Comparison of ENCODE assay signal across 18 cellular contexts in genomic region chr16:84684592-84684965, GRCh38. TPM values are rescaled to one million over a fixed set of nuclear protein-coding genes. Genes with fewer than 3 reads are reported as not detected.
DNase-seq lines count a peak whose midpoint lies in the region; ATAC-seq, FAIRE-seq and TF ChIP-seq lines count a peak whose summit lies in the region.
"Had no signal": no experiment of that assay in that cellular context is flagged by ENCODE, and none has a peak within 500 bp of the region (broad histone marks: within the 10 kb centered on the region; RNA-seq: fewer than 3 reads in every experiment).

No MANE protein-coding gene starts in this region.

- DNase-seq in H9 (no peak), IMR-90 (no peak), H1 (ENCODE audit: low read depth in 1 of 2, low spot score in 2 of 2) (no peak), neural progenitor cell (ENCODE audit: low spot score) (no peak), Right ventricle myocardium superior (no peak), GM19239 (ENCODE audit: insufficient read length, low spot score) (no peak), SK-N-SH (no peak)
- DNase-seq: C1 segment of cervical spinal cord; Calu3; CD4-positive, alpha-beta memory T cell; COR-L47; DMS53; DMS79 treated with DMSO at 0.1 percent for 48 hours; GF-D8; HFFc6 had no signal

- in situ Hi-C loops in IMR-90 (cut with MboI; ENCODE audit: low sequenced_read_pairs), result no loop called here

- H4K20me1 ChIP-seq in H9 (ENCODE audit: control insufficient read depth, insufficient read depth, insufficient read length) (peaks cover 2% of the 10 kb centered on the region), IMR-90 (ENCODE audit: insufficient read depth, low read length) (no peaks in the 10 kb centered on the region), H1 (replicated peaks in 1 of 2; ENCODE audit: control insufficient read depth in 1 of 2, insufficient read depth in 2 of 2, low read length in 2 of 2) (no peaks in the 10 kb centered on the region), neural progenitor cell (ENCODE audit: low read depth) (peaks cover 6% of the 10 kb centered on the region), SK-N-SH (ENCODE audit: insufficient read depth) (no peaks in the 10 kb centered on the region)

- H3K23me2 ChIP-seq in H9 (ENCODE audit: insufficient read length, low read depth, low read length, poor library complexity, severe bottlenecking) (no peaks in the 10 kb centered on the region), H1 (ENCODE audit: low read depth, low read length) (no peaks in the 10 kb centered on the region)

- no peak overlapping the region for H3K9ac ChIP-seq in H9 (ENCODE audit: extremely low read depth, insufficient read length, low read length)
- H3K9ac ChIP-seq in IMR-90 (ENCODE audit: low read depth, low read length), result no peak overlapping the region
- H3K9ac ChIP-seq in H1 (replicated peaks in 1 of 4; ENCODE audit: extremely low read depth in 1 of 4, low read depth in 3 of 4, low read length in 3 of 4), result no peak overlapping the region
- no peak overlapping the region for H3K9ac ChIP-seq in neural progenitor cell
- H3K9ac ChIP-seq in SK-N-SH, result no peak overlapping the region

- H3K14ac ChIP-seq in H9 (ENCODE audit: insufficient read depth, low read length), result no peak overlapping the region
- H3K14ac ChIP-seq in IMR-90 (replicated peaks; ENCODE audit: low read depth, low read length), result no peak overlapping the region
- no peak overlapping the region for H3K14ac ChIP-seq in H1 (ENCODE audit: insufficient read length)

- H3K27me3 ChIP-seq in H9 (ENCODE audit: insufficient read depth, low read length) (no peaks in the 10 kb centered on the region), IMR-90 (ENCODE audit: control insufficient read depth, insufficient read depth, low read length) (no peaks in the 10 kb centered on the region; the same call in 1 of the 2 replicates), H1 (replicated peaks in 1 of 4; ENCODE audit: control insufficient read depth in 3 of 4, extremely low read depth in 1 of 4, insufficient read depth in 3 of 4, low read length in 3 of 4) (no peaks in the 10 kb centered on the region; a peak in 1 of 7 replicates), neural progenitor cell (peaks cover 76% of the 10 kb centered on the region), SK-N-SH (ENCODE audit: insufficient read depth) (no peaks in the 10 kb centered on the region)

- H4K8ac ChIP-seq in H9 (replicated peaks; ENCODE audit: insufficient read length, low read depth, low read length) (no peak overlapping the region), IMR-90 (ENCODE audit: low read depth in 2 of 2, low read length in 2 of 2) (no peak overlapping the region), H1 (ENCODE audit: extremely low read depth, insufficient read depth, low read length) (no peak overlapping the region)

- H3K4me2 ChIP-seq in H9 (ENCODE audit: insufficient read depth, insufficient read length, low read length) (peak overlapping the region; percentile 23), IMR-90 (ENCODE audit: low read depth, low read length) (no peak overlapping the region), H1 (ENCODE audit: insufficient read depth in 1 of 2, low read depth in 2 of 2, low read length in 2 of 2) (peak overlapping the region; percentile 5 to 44; a peak in 3 of 4 replicates), neural progenitor cell (peak overlapping the region; percentile 61), SK-N-SH (no peak overlapping the region)

- TF ChIP-seq RAD21 in IMR-90 (IDR thresholded peaks at IDR 0.05; ENCODE audit: low read length) (no peak), H1 (IDR thresholded peaks at IDR 0.05 in 1 of 2, conservative IDR thresholded peaks at IDR 0.05 in 1 of 2; ENCODE audit: low read depth in 2 of 2, low read length in 2 of 2) (no peak), SK-N-SH (IDR thresholded peaks at IDR 0.05; ENCODE audit: low read length) (no peak)

- H2AFZ ChIP-seq in H9 (ENCODE audit: low read length) (no peak overlapping the region), IMR-90 (replicated peaks; ENCODE audit: low read length, poor library complexity) (no peak overlapping the region), H1 (ENCODE audit: low read length) (no peak overlapping the region), neural progenitor cell (replicated peaks) (no peak overlapping the region), SK-N-SH (ENCODE audit: low read depth) (no peak overlapping the region)

- no peaks in the 10 kb centered on the region for H3K79me1 ChIP-seq in H9 (ENCODE audit: insufficient read depth, low read depth, low read length, poor library complexity, severe bottlenecking)
- H3K79me1 ChIP-seq in IMR-90 (ENCODE audit: low read depth in 1 of 2, low read length in 2 of 2), result 0 out of 4 replicates have a peak, but pooled peaks cover 0 to 3% of the 10 kb centered on the region in 2 experiments
- H3K79me1 ChIP-seq in H1 (ENCODE audit: low read depth, low read length), result no peaks in the 10 kb centered on the region

- ATAC-seq in IMR-90 (ENCODE audit: low read depth), result no peak
- ATAC-seq in Right ventricle myocardium superior (ENCODE audit: poor library complexity), result no peak

- no peak overlapping the region for H2BK12ac ChIP-seq in H9 (ENCODE audit: insufficient read length, low read depth, low read length)
- H2BK12ac ChIP-seq in H1 (ENCODE audit: low read depth, low read length), result peak overlapping the region; percentile 61; the same call in 1 of the 2 replicates

- no peak overlapping the region for H3K27ac ChIP-seq in H9 (ENCODE audit: insufficient read length, low read depth, low read length)
- H3K27ac ChIP-seq in IMR-90 (ENCODE audit: insufficient read depth, low read length), result no peak overlapping the region
- H3K27ac ChIP-seq in H1 (ENCODE audit: low read depth, low read length), result no peak overlapping the region
- H3K27ac ChIP-seq in neural progenitor cell, result no peak overlapping the region
- no peak overlapping the region for H3K27ac ChIP-seq in SK-N-SH (ENCODE audit: low read depth in 2 of 2, low read length in 1 of 2)

- H3K27me3 Mint-ChIP-seq in H9 (ENCODE audit: low read depth), result peaks cover 27% of the 10 kb centered on the region
- peaks cover 2% of the 10 kb centered on the region for H3K27me3 Mint-ChIP-seq in neural progenitor cell (ENCODE audit: insufficient read depth, low read depth)

- TF ChIP-seq POLR2A in IMR-90 (IDR thresholded peaks at IDR 0.05; ENCODE audit: low read depth, low read length), result no peak
- TF ChIP-seq POLR2A in H1 (IDR thresholded peaks at IDR 0.05; ENCODE audit: control extremely low read depth in 1 of 2, low read depth in 2 of 2, low read length in 2 of 2), result no peak

- intact Hi-C loops in IMR-90 (cut with micrococcal nuclease) (no loop called here), Right ventricle myocardium superior (cut with DNase I) (no loop called here)

- POLR2A ChIA-PET in IMR-90 (lab: Charles Lee; ENCODE audit: unreplicated experiment), result no interaction called here
- POLR2A ChIA-PET in H1 (lab: Charles Lee; ENCODE audit: partially characterized antibody), result interaction anchor here (1.6 kb wide), 1 partner anchor 16 kb away, joined by 4 read pairs; no protein-coding TSS in a partner anchor
- POLR2A ChIA-PET in SK-N-SH (lab: Yijun Ruan, JAX), result no interaction called here

- H2BK15ac ChIP-seq in H9 (ENCODE audit: low read depth, low read length), result no peak overlapping the region
- 0 out of 3 replicates have a peak overlapping the region, but pooled peaks have one; percentile 1 for H2BK15ac ChIP-seq in IMR-90 (ENCODE audit: low read depth, low read length)
- 0 out of 2 replicates have a peak overlapping the region, but pooled peaks have one; percentile 2 for H2BK15ac ChIP-seq in H1 (ENCODE audit: low read length)

- H3K56ac ChIP-seq in H9 (ENCODE audit: insufficient read length, low read depth, low read length) (no peak overlapping the region), IMR-90 (ENCODE audit: extremely low read depth, insufficient read depth, low read length) (no peak overlapping the region), H1 (replicated peaks; ENCODE audit: insufficient read length, low read depth, low read length) (no peak overlapping the region)

- dilution Hi-C loops in IMR-90 (cut with HindIII; ENCODE audit: low sequenced_read_pairs, unreplicated experiment), result no loop called here

- H3K36me3 ChIP-seq in IMR-90 (ENCODE audit: control insufficient read depth, insufficient read depth, low read length) (no peaks in the 10 kb centered on the region), H1 (ENCODE audit: control insufficient read depth in 2 of 4, insufficient read depth in 4 of 4, low read length in 3 of 4) (no peaks in the 10 kb centered on the region), neural progenitor cell (no peaks in the 10 kb centered on the region), SK-N-SH (replicated peaks in 1 of 2; ENCODE audit: control insufficient read depth in 1 of 2, insufficient read depth in 2 of 2, low read length in 1 of 2) (no peaks in the 10 kb centered on the region)
- H3K36me3 ChIP-seq: HAP-1 had no signal

- H3K36me3 Mint-ChIP-seq in H9 (ENCODE audit: insufficient read depth in 1 of 3, low read depth in 3 of 3) (peaks cover 0 to 5% (median 0%) of the 10 kb centered on the region in 3 experiments; a peak in 2 of 7 replicates), neural progenitor cell (no peaks in the 10 kb centered on the region)
- H3K36me3 Mint-ChIP-seq: CD4-positive, alpha-beta memory T cell had no signal

- H3K4ac ChIP-seq in H9 (ENCODE audit: low read depth, low read length) (no peak overlapping the region), IMR-90 (ENCODE audit: low read depth, low read length) (no peak overlapping the region), H1 (replicated peaks; ENCODE audit: insufficient read length, low read depth, low read length) (peak overlapping the region; percentile 12)

- H2BK5ac ChIP-seq in H9 (ENCODE audit: insufficient read length, low read length) (no peak overlapping the region), IMR-90 (ENCODE audit: low read depth, low read length, poor library complexity, severe bottlenecking) (no peak overlapping the region), H1 (ENCODE audit: low read depth, low read length) (peak overlapping the region; percentile 41; the same call in 1 of the 2 replicates)

- no peaks in the 10 kb centered on the region for H3K9me3 ChIP-seq in H9 (ENCODE audit: control insufficient read depth, low read depth, low read length)
- H3K9me3 ChIP-seq in IMR-90 (ENCODE audit: control insufficient read depth, insufficient read depth, low read length), result peaks cover 3% of the 10 kb centered on the region; the same call in 1 of the 2 replicates
- H3K9me3 ChIP-seq in H1 (ENCODE audit: insufficient read depth in 2 of 2, low read depth in 1 of 2, low read length in 1 of 2), result no peaks in the 10 kb centered on the region
- no peaks in the 10 kb centered on the region for H3K9me3 ChIP-seq in neural progenitor cell (ENCODE audit: low read depth)
- H3K9me3 ChIP-seq in SK-N-SH, result no peaks in the 10 kb centered on the region
- H3K9me3 ChIP-seq: HAP-1 had no signal

- no peak overlapping the region for H3T11ph ChIP-seq in H9 (ENCODE audit: low read length)

- H3K23ac ChIP-seq in H9 (ENCODE audit: insufficient read length, low read depth, low read length), result no peak overlapping the region
- no peak overlapping the region for H3K23ac ChIP-seq in IMR-90 (ENCODE audit: low read depth, low read length)
- H3K23ac ChIP-seq in H1 (ENCODE audit: insufficient read length), result no peak overlapping the region

- CTCF ChIA-PET in IMR-90 (lab: Yijun Ruan, JAX), result interaction anchor here (1.5 kb wide), 1 partner anchor 12 kb away, joined by 4 read pairs; no protein-coding TSS in a partner anchor
- CTCF ChIA-PET in H1 (lab: Charles Lee; ENCODE audit: partially characterized antibody), result interaction anchor here (1.1 to 1.9 kb wide), 3 partner anchors 10 to 54 kb away, joined by 3 to 10 read pairs (median 9); no protein-coding TSS in a partner anchor
- CTCF ChIA-PET in SK-N-SH (lab: Yijun Ruan, JAX), result interaction anchor here (1.0 to 5.4 kb wide), 4 partner anchors 12 to 174 kb away, joined by 3 to 35 read pairs (median 13); no protein-coding TSS in a partner anchor

- H3K18ac ChIP-seq in H9 (ENCODE audit: insufficient read length, low read depth, low read length) (no peak overlapping the region), IMR-90 (ENCODE audit: low read depth, low read length) (no peak overlapping the region), H1 (ENCODE audit: extremely low read depth, low read length) (peak overlapping the region; percentile 52; the same call in 1 of the 2 replicates)

- H2BK120ac ChIP-seq in H9 (ENCODE audit: low read depth, low read length, poor library complexity, severe bottlenecking) (no peak overlapping the region), IMR-90 (ENCODE audit: low read depth, low read length) (peak overlapping the region; percentile 5; the same call in 1 of the 2 replicates), H1 (replicated peaks; ENCODE audit: low read depth, low read length) (peak overlapping the region; percentile 41)

- H3K4me1 Mint-ChIP-seq in H9 (peaks cover 20 to 27% of the 10 kb centered on the region in 2 experiments), neural progenitor cell (peaks cover 31% of the 10 kb centered on the region)

- H3K27ac Mint-ChIP-seq in H9 (peak overlapping the region in 2 of 3 experiments; percentile 12 to 72; a peak in 3 of 7 replicates), neural progenitor cell (no peak overlapping the region)
- H3K27ac Mint-ChIP-seq: CD4-positive, alpha-beta memory T cell; HFFc6 had no signal

- H2AK5ac ChIP-seq in H9 (ENCODE audit: insufficient read length, low read length) (no peak overlapping the region), IMR-90 (ENCODE audit: low read depth, low read length) (no peak overlapping the region), H1 (ENCODE audit: low read depth, low read length) (no peak overlapping the region)

- H4K91ac ChIP-seq in H9 (ENCODE audit: insufficient read length, low read depth, low read length), result no peak overlapping the region
- no peak overlapping the region for H4K91ac ChIP-seq in IMR-90 (ENCODE audit: insufficient read depth, low read depth, low read length)
- H4K91ac ChIP-seq in H1 (replicated peaks; ENCODE audit: insufficient read length, low read length), result no peak overlapping the region

- peak overlapping the region in 1 of 2 experiments; percentile 3; a peak in 2 of 5 replicates for H3K4me3 Mint-ChIP-seq in H9
- no peak overlapping the region for H3K4me3 Mint-ChIP-seq in neural progenitor cell
- H3K4me3 Mint-ChIP-seq: CD4-positive, alpha-beta memory T cell; HFFc6 had no signal

- FAIRE-seq in H1 (lab: Jason Lieb, UNC) (no peak), GM19239 (lab: Jason Lieb, UNC) (no peak)
- FAIRE-seq: GM12891, GM18507 had no signal

- H2BK20ac ChIP-seq in H9 (ENCODE audit: low read depth, low read length, poor library complexity, severe bottlenecking) (no peak overlapping the region), IMR-90 (ENCODE audit: low read depth, low read length) (peak overlapping the region; percentile 30; the same call in 1 of the 2 replicates), H1 (ENCODE audit: low read length) (peak overlapping the region; percentile 87)

- no peaks in the 10 kb centered on the region for H3F3A ChIP-seq in neural progenitor cell (ENCODE audit: low read depth)
- peaks cover 7% of the 10 kb centered on the region for H3F3A ChIP-seq in SK-N-SH (replicated peaks; ENCODE audit: insufficient read depth)

- no peak overlapping the region for H3K4me3 ChIP-seq in IMR-90 (ENCODE audit: insufficient read depth, low read depth, low read length)
- peak overlapping the region in 1 of 4 experiments; percentile 4; a peak in 1 of 8 replicates for H3K4me3 ChIP-seq in H1 (ENCODE audit: extremely low read depth in 1 of 4, insufficient read depth in 2 of 4, low read depth in 3 of 4, low read length in 4 of 4)
- no peak overlapping the region for H3K4me3 ChIP-seq in neural progenitor cell
- H3K4me3 ChIP-seq in SK-N-SH (ENCODE audit: low read depth in 2 of 2, low read length in 1 of 2), result no peak overlapping the region
- H3K4me3 ChIP-seq: HAP-1 had no signal

- H3K9me2 ChIP-seq in SK-N-SH, result no peaks in the 10 kb centered on the region

- H4K5ac ChIP-seq in H9 (ENCODE audit: insufficient read length, low read depth, low read length), result no peak overlapping the region
- H4K5ac ChIP-seq in IMR-90 (ENCODE audit: low read depth, low read length), result no peak overlapping the region
- no peak overlapping the region for H4K5ac ChIP-seq in H1 (ENCODE audit: insufficient read length, low read depth, low read length)

- H3K79me2 ChIP-seq in H9 (ENCODE audit: insufficient read depth, low read length), result no peaks in the 10 kb centered on the region
- no peaks in the 10 kb centered on the region for H3K79me2 ChIP-seq in H1 (ENCODE audit: control insufficient read depth in 1 of 2, insufficient read depth in 2 of 2, low read length in 2 of 2)
- no peaks in the 10 kb centered on the region for H3K79me2 ChIP-seq in neural progenitor cell (ENCODE audit: low read depth)
- no peaks in the 10 kb centered on the region for H3K79me2 ChIP-seq in SK-N-SH (ENCODE audit: insufficient read depth)

- peaks cover 8% of the 10 kb centered on the region for H3K9me1 ChIP-seq in IMR-90 (ENCODE audit: insufficient read depth, low read length)

- no peak overlapping the region for H2AK9ac ChIP-seq in IMR-90 (replicated peaks; ENCODE audit: low read depth, low read length, poor library complexity)

- TF ChIP-seq EP300 in H1 (IDR thresholded peaks at IDR 0.05; ENCODE audit: borderline replicate concordance in 1 of 2, low read depth in 2 of 2, low read length in 2 of 2) (no peak), SK-N-SH (IDR thresholded peaks at IDR 0.05; ENCODE audit: borderline replicate concordance in 1 of 2, low read depth in 1 of 2, low read length in 1 of 2) (no peak)

- H3K9me3 Mint-ChIP-seq in H9 (peaks cover 8 to 9% of the 10 kb centered on the region in 2 experiments; a peak in 3 of 5 replicates), neural progenitor cell (peaks cover 14% of the 10 kb centered on the region)
- H3K9me3 Mint-ChIP-seq: CD4-positive, alpha-beta memory T cell had no signal

- no TSS peak for BruUV-seq in IMR-90 (replicated peaks; lab: Mats Ljungman, UMichigan)

- TF ChIP-seq CTCF in H9 (conservative IDR thresholded peaks at IDR 0.05) (no peak), IMR-90 (conservative IDR thresholded peaks at IDR 0.05; ENCODE audit: low read depth, low read length) (no peak), H1 (IDR thresholded peaks at IDR 0.05; ENCODE audit: control extremely low read depth in 1 of 3, insufficient read depth in 1 of 3, low read depth in 1 of 3, low read length in 3 of 3) (no peak), neural progenitor cell (IDR thresholded peaks at IDR 0.05) (no peak), SK-N-SH (IDR thresholded peaks at IDR 0.05) (no peak)

- H3K4me1 ChIP-seq in H9 (ENCODE audit: insufficient read depth, low read length), result no peaks in the 10 kb centered on the region; the same call in 1 of the 2 replicates
- H3K4me1 ChIP-seq in IMR-90 (ENCODE audit: control insufficient read depth, insufficient read depth, low read length), result peaks cover 5% of the 10 kb centered on the region
- peaks cover 0 to 12% (median 6%) of the 10 kb centered on the region in 4 experiments; a peak in 5 of 7 replicates for H3K4me1 ChIP-seq in H1 (replicated peaks in 1 of 4; ENCODE audit: control insufficient read depth in 3 of 4, insufficient read depth in 4 of 4, low read length in 3 of 4)
- H3K4me1 ChIP-seq in neural progenitor cell, result peaks cover 6% of the 10 kb centered on the region
- H3K4me1 ChIP-seq in SK-N-SH (ENCODE audit: control insufficient read depth in 1 of 2, insufficient read depth in 2 of 2, low read depth in 1 of 2, low read length in 1 of 2), result no peaks in the 10 kb centered on the region

- no CpG with 5 or more reads among the region's 4 CpGs for WGBS in H9 (ENCODE audit: extremely low coverage, insufficient read length, low lambda C conversion rate)
- 88% methylated on average over 3 of the region's 4 CpGs; no CpG with 5 or more reads in 1 of the 2 experiments for WGBS in IMR-90 (ENCODE audit: extremely low coverage in 2 of 2, insufficient read length in 1 of 2), 2 experiments
- WGBS in H1 (ENCODE audit: extremely low coverage in 1 of 2, insufficient coverage in 1 of 2, insufficient read length in 1 of 2, insufficient replicate concordance in 2 of 2, low coverage in 1 of 2, low lambda C conversion rate in 2 of 2, missing lambda C conversion rate in 1 of 2), 2 experiments, result 92% methylated on average over 4 of the region's 4 CpGs; no CpG with 5 or more reads in 1 of the 2 experiments
- 95% methylated on average over 4 of the region's 4 CpGs for WGBS in SK-N-SH (ENCODE audit: low lambda C conversion rate)

RNA-seq across cellular contexts. Expression of gene USP10, which starts 15.2 kb away (rescaled TPM):
- total RNA-seq in H9 (2021), result 203 and 205 TPM in 2 replicates
- total RNA-seq in IMR-90 (2012; rRNA removed), result 54.3 and 61.9 TPM in 2 replicates
- polyA plus RNA-seq in IMR-90 (2012; rRNA removed), result 79.0 and 85.5 TPM in 2 replicates
- 33.5 and 44.0 TPM in 2 replicates for polyA plus RNA-seq in IMR-90 (2012; cell fraction: cytosol; rRNA removed)
- 67.7 and 84.6 TPM in 2 replicates for polyA plus RNA-seq in IMR-90 (2012; cell fraction: nucleus; rRNA removed; ENCODE audit: low replicate concordance)
- total RNA-seq in H1 (2021; fragmentation: NEBNext Ultra II Directional; extraction: Animal tissue kit (Norgen Biotek cat#: 25700)), result 186 and 195 TPM in 2 replicates
- 171 and 224 TPM in 2 replicates for polyA plus RNA-seq in H1 (2011; rRNA removed)
- polyA plus RNA-seq in H1 (2011; cell fraction: cytosol; rRNA removed), result 133 TPM
- 270 TPM for polyA plus RNA-seq in H1 (2011; cell fraction: nucleus; rRNA removed)
- polyA plus RNA-seq in H1 (2012, experiment 1 of 2), result 144 to 168 TPM (median 154 TPM) in 4 replicates
- 26.5 TPM for polyA plus RNA-seq in H1 (2012, experiment 2 of 2)
- polyA plus RNA-seq in H1 (2013, experiment 1 of 2), result 104 TPM
- 99.0 TPM for polyA plus RNA-seq in H1 (2013, experiment 2 of 2)
- polyA minus RNA-seq in H1 (2011; rRNA and poly(A)+ RNA removed), result 417 and 489 TPM in 2 replicates
- polyA minus RNA-seq in H1 (2011; cell fraction: cytosol; rRNA and poly(A)+ RNA removed), result 122 TPM
- polyA minus RNA-seq in H1 (2011; cell fraction: nucleus; rRNA and poly(A)+ RNA removed), result 124 TPM
- 117 and 130 TPM in 2 replicates for total RNA-seq in neural progenitor cell (ENCODE audit: low replicate concordance)
- 70.6 TPM for total RNA-seq in Right ventricle myocardium superior
- polyA plus RNA-seq in SK-N-SH (2012; rRNA removed), result 41.6 and 49.2 TPM in 2 replicates
- polyA plus RNA-seq in SK-N-SH (2012; cell fraction: cytosol; rRNA removed), result 27.1 and 31.0 TPM in 2 replicates
- 103 and 133 TPM in 2 replicates for polyA plus RNA-seq in SK-N-SH (2012; cell fraction: nucleus; rRNA removed)

RNA-seq across cellular contexts. Expression of gene KLHL36, which starts 36.3 kb away (rescaled TPM):
- total RNA-seq in H9 (2021), result 32.2 and 36.7 TPM in 2 replicates
- total RNA-seq in IMR-90 (2012; rRNA removed), result 45.9 and 50.3 TPM in 2 replicates
- polyA plus RNA-seq in IMR-90 (2012; rRNA removed), result 46.3 and 48.9 TPM in 2 replicates
- 23.9 and 49.3 TPM in 2 replicates for polyA plus RNA-seq in IMR-90 (2012; cell fraction: cytosol; rRNA removed)
- polyA plus RNA-seq in IMR-90 (2012; cell fraction: nucleus; rRNA removed; ENCODE audit: low replicate concordance), result 99.5 and 176 TPM in 2 replicates
- 33.6 and 35.3 TPM in 2 replicates for total RNA-seq in H1 (2021; fragmentation: NEBNext Ultra II Directional; extraction: Animal tissue kit (Norgen Biotek cat#: 25700))
- polyA plus RNA-seq in H1 (2011; rRNA removed), result 22.9 and 33.7 TPM in 2 replicates
- polyA plus RNA-seq in H1 (2011; cell fraction: cytosol; rRNA removed), result 25.1 TPM
- polyA plus RNA-seq in H1 (2011; cell fraction: nucleus; rRNA removed), result 34.8 TPM
- 16.3 to 22.6 TPM (median 21.6 TPM) in 4 replicates for polyA plus RNA-seq in H1 (2012, experiment 1 of 2)
- polyA plus RNA-seq in H1 (2012, experiment 2 of 2), result 13.3 TPM
- 14.7 TPM for polyA plus RNA-seq in H1 (2013, experiment 1 of 2)
- polyA plus RNA-seq in H1 (2013, experiment 2 of 2), result 14.9 TPM
- polyA minus RNA-seq in H1 (2011; rRNA and poly(A)+ RNA removed), result 48.3 and 51.7 TPM in 2 replicates
- 40.4 TPM for polyA minus RNA-seq in H1 (2011; cell fraction: cytosol; rRNA and poly(A)+ RNA removed)
- 30.4 TPM for polyA minus RNA-seq in H1 (2011; cell fraction: nucleus; rRNA and poly(A)+ RNA removed)
- 15.9 and 25.3 TPM in 2 replicates for total RNA-seq in neural progenitor cell (ENCODE audit: low replicate concordance)
- 66.1 TPM for total RNA-seq in Right ventricle myocardium superior
- 39.8 and 43.3 TPM in 2 replicates for polyA plus RNA-seq in SK-N-SH (2012; rRNA removed)
- 17.4 and 26.1 TPM in 2 replicates for polyA plus RNA-seq in SK-N-SH (2012; cell fraction: cytosol; rRNA removed)
- polyA plus RNA-seq in SK-N-SH (2012; cell fraction: nucleus; rRNA removed), result 94.5 and 97.9 TPM in 2 replicates

Comparison
In these comparisons a context has a peak if more than half of its experiments do, and no peak if none do; other contexts are left out.
1. H3K4me2 ChIP-seq: peak in H9 (single experiment), H1 (2 of 2) and neural progenitor cell (single experiment); none in IMR-90 (single experiment) and SK-N-SH (single experiment).